Comparison of ENCODE assay signal across 8 cellular contexts in the genomic region with DNA sequence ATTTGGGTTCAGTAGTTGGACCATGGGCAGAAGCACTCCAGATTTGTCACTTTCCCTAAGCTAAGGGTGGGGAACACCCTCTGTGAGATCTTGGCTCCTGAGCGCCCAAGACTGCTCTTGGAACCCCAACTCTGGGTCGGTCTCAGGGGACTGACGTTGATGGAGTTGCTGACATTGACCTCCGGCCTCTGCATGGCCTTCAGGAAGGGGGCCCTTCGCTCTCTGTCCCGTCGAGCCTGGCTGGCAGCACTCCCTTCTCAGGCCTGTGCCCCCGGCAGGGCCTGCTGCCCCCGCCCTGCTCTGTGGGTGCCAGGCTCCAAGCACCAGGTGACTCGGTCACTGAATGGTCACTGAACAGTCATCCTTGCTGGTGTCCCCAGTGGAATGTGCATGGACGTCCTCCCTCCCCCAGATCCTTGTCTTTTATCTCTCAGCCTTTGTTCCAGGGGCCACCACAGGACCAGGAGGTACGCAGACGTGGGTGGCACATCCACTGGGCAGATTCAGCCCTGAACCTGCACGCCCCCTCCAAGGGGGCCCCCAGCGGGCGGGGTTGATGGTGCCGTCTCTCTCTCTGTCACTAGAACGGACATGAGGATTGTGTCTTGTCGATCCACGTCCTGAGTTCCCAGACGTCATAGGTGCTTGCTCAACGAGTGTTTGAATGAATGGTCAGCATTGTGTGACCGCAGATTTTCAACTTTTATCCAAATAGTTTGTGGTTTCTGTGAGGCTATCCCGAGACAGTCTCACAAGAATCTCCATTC.
DNase-seq lines count a peak whose midpoint lies in the region; ATAC-seq and TF ChIP-seq lines count a peak whose summit lies in the region.

No MANE protein-coding gene starts in this region.

- intact Hi-C loops in PC-3 (cut with micrococcal nuclease), result no loop called here

- peak overlapping the region; percentile 19; the same call in 1 of the 2 replicates for H3K27ac Mint-ChIP-seq in GM23338
- peak overlapping the region; percentile 97 for H3K27ac Mint-ChIP-seq in activated T-cell treated with anti-CD3 and anti-CD28 coated beads, Interleukin-2, amount 50 U/mL, for 24 hours

- no peak for TF ChIP-seq CTCF in GM23338 (conservative IDR thresholded peaks at IDR 0.05; ENCODE audit: low read depth in 2 of 2)
- TF ChIP-seq CTCF in fibroblast of pulmonary artery (IDR thresholded peaks at IDR 0.05; ENCODE audit: low read length, missing control alignments), result no peak
- no peak for TF ChIP-seq CTCF in PC-3 (conservative IDR thresholded peaks at IDR 0.05; ENCODE audit: low read depth, low read length)

- H3K27me3 Mint-ChIP-seq in GM23338 (ENCODE audit: insufficient read depth, low read depth, poor library complexity), result peaks cover 42% of the 10 kb centered on the region
- H3K27me3 Mint-ChIP-seq in activated T-cell treated with anti-CD3 and anti-CD28 coated beads, Interleukin-2, amount 50 U/mL, for 24 hours, result no peaks in the 10 kb centered on the region

- H3K27ac ChIP-seq in GM23338 (ENCODE audit: low read depth) (no peak overlapping the region), PC-3 (ENCODE audit: low read length) (no peak overlapping the region)

- no peaks in the 10 kb centered on the region for H3K9me3 Mint-ChIP-seq in GM23338
- no peaks in the 10 kb centered on the region for H3K9me3 Mint-ChIP-seq in activated T-cell treated with anti-CD3 and anti-CD28 coated beads, Interleukin-2, amount 50 U/mL, for 24 hours

- H3K36me3 ChIP-seq in GM23338 (ENCODE audit: insufficient read depth), result no peaks in the 10 kb centered on the region
- H3K36me3 ChIP-seq in PC-3 (ENCODE audit: low read depth, low read length), result 0 out of 2 replicates have a peak, but pooled peaks cover 8% of the 10 kb centered on the region

- H3K9ac ChIP-seq in PC-3 (ENCODE audit: low read length), result no peak overlapping the region

- CTCF ChIA-PET in PC-3 (lab: Charles Lee), result no interaction called here

- no peaks in the 10 kb centered on the region for H3K27me3 ChIP-seq in GM23338 (ENCODE audit: insufficient read depth)
- H3K27me3 ChIP-seq in PC-3 (ENCODE audit: low read length), result no peaks in the 10 kb centered on the region

- BruUV-seq in PC-3 (replicated peaks; lab: Mats Ljungman, UMichigan), result no TSS peak

- ATAC-seq in GM23338 (no peak), HG03095 (IDR thresholded peaks at IDR 0.05; ENCODE audit: unreplicated experiment) (no peak), PC-3 (no peak), HG02571 (IDR thresholded peaks at IDR 0.05; ENCODE audit: unreplicated experiment) (no peak)

- H3K4me3 Mint-ChIP-seq in GM23338, result no peak overlapping the region; the same call in 2 of the 3 replicates
- peak overlapping the region; percentile 98 for H3K4me3 Mint-ChIP-seq in activated T-cell treated with anti-CD3 and anti-CD28 coated beads, Interleukin-2, amount 50 U/mL, for 24 hours

- no peak overlapping the region for H2AFZ ChIP-seq in GM23338
- H2AFZ ChIP-seq in PC-3 (ENCODE audit: low read length), result no peak overlapping the region

- H3K79me2 ChIP-seq in GM23338 (replicated peaks; ENCODE audit: insufficient read depth) (peaks cover 76% of the 10 kb centered on the region), PC-3 (ENCODE audit: low read length) (peaks cover 83% of the 10 kb centered on the region)

- POLR2A ChIA-PET in PC-3 (lab: Charles Lee; ENCODE audit: unreplicated experiment), result no interaction called here

- peaks cover 69% of the 10 kb centered on the region for H3K4me1 Mint-ChIP-seq in GM23338
- H3K4me1 Mint-ChIP-seq in activated T-cell treated with anti-CD3 and anti-CD28 coated beads, Interleukin-2, amount 50 U/mL, for 24 hours (ENCODE audit: low read depth), result peaks cover 60% of the 10 kb centered on the region

- H3K36me3 Mint-ChIP-seq in GM23338 (ENCODE audit: low read depth), result peaks cover 4% of the 10 kb centered on the region; the same call in 1 of the 3 replicates
- peaks cover 94% of the 10 kb centered on the region for H3K36me3 Mint-ChIP-seq in activated T-cell treated with anti-CD3 and anti-CD28 coated beads, Interleukin-2, amount 50 U/mL, for 24 hours (ENCODE audit: low read depth)

- H3K4me3 ChIP-seq in GM23338 (no peak overlapping the region), fibroblast of pulmonary artery (replicated peaks; ENCODE audit: low read depth, low read length) (no peak overlapping the region), PC-3 (ENCODE audit: low read length) (no peak overlapping the region)

- H3K4me1 ChIP-seq in GM23338 (ENCODE audit: insufficient read depth) (peaks cover 36% of the 10 kb centered on the region), PC-3 (ENCODE audit: insufficient read depth, low read length) (peaks cover 6% of the 10 kb centered on the region; the same call in 1 of the 2 replicates)

- no peaks in the 10 kb centered on the region for H3K9me3 ChIP-seq in PC-3 (ENCODE audit: low read length)

- no peak for DNase-seq in GM23338 (ENCODE audit: low spot score)
- DNase-seq in activated T-cell treated with anti-CD3 and anti-CD28 coated beads, Interleukin-2, amount 50 U/mL, for 24 hours, result peak; percentile 63
- DNase-seq in fibroblast of pulmonary artery (ENCODE audit: low read depth), result peak; percentile 91
- peak; percentile 50 for DNase-seq in stimulated activated CD4-positive, alpha-beta T cell treated with anti-CD3 and anti-CD28 coated beads, Interleukin-4, amount 100 ng/mL, for 1 hour
- no peak for DNase-seq in PC-3
- DNase-seq in HK-2 (ENCODE audit: unreplicated experiment), result no peak

- H3K9me2 ChIP-seq in GM23338 (ENCODE audit: insufficient read depth), result no peaks in the 10 kb centered on the region
- no peaks in the 10 kb centered on the region for H3K9me2 ChIP-seq in PC-3 (replicated peaks; ENCODE audit: low read length)

- H3F3A ChIP-seq in GM23338 (replicated peaks; ENCODE audit: low read depth) (peaks cover 6% of the 10 kb centered on the region; the same call in 1 of the 2 replicates), PC-3 (ENCODE audit: low read length, unreplicated experiment) (no peaks in the 10 kb centered on the region)

- H4K20me1 ChIP-seq in GM23338 (replicated peaks; ENCODE audit: insufficient read depth) (peaks cover 13% of the 10 kb centered on the region; the same call in 1 of the 2 replicates), PC-3 (ENCODE audit: low read length) (peaks cover 33% of the 10 kb centered on the region; the same call in 1 of the 2 replicates)

- no peak overlapping the region for H3K4me2 ChIP-seq in GM23338
- no peak overlapping the region for H3K4me2 ChIP-seq in PC-3 (ENCODE audit: low read length)

TF ChIP-seq in GM23338, 12 proteins besides CTCF, POLR2A, EP300 and RAD21 (continues in another document):
- TF ChIP-seq ETS1 (IDR thresholded peaks at IDR 0.05) (no peak), ZNF114 (CRISPR knock-in tag; IDR thresholded peaks at IDR 0.05) (no peak), EZH2phosphoT487 (IDR thresholded peaks at IDR 0.05; ENCODE audit: unreplicated experiment) (no peak), ZNF331 (CRISPR knock-in tag; IDR thresholded peaks at IDR 0.05; ENCODE audit: low read depth) (no peak), NANOG (IDR thresholded peaks at IDR 0.05; ENCODE audit: borderline replicate concordance) (no peak), REST (IDR thresholded peaks at IDR 0.05; ENCODE audit: unreplicated experiment) (no peak), CREB1 (CRISPR knock-in tag; IDR thresholded peaks at IDR 0.05; ENCODE audit: low read depth) (no peak), JUNB (IDR thresholded peaks at IDR 0.05; ENCODE audit: unreplicated experiment) (no peak)

Comparison
In these comparisons a context has a peak if more than half of its experiments do, and no peak if none do; other contexts are left out.
1. DNase-seq: peak in activated T-cell treated with anti-CD3 and anti-CD28 coated beads, Interleukin-2, amount 50 U/mL, for 24 hours (single experiment), fibroblast of pulmonary artery (single experiment) and stimulated activated CD4-positive, alpha-beta T cell treated with anti-CD3 and anti-CD28 coated beads, Interleukin-4, amount 100 ng/mL, for 1 hour (single experiment); none in GM23338 (single experiment), PC-3 (single experiment) and HK-2 (single experiment).